Comparison of ENCODE assay signal across 8 cellular contexts in genomic region chr6:89353118-89353556, GRCh38. TPM values are rescaled to one million over a fixed set of nuclear protein-coding genes. Genes with fewer than 3 reads are reported as not detected.
A peak's percentile ranks its signal among the peaks of the same experiment; 100 is the strongest.
DNase-seq lines count a peak whose midpoint lies in the region; ATAC-seq, FAIRE-seq and TF ChIP-seq lines count a peak whose summit lies in the region.

No MANE protein-coding gene starts in this region.

- H3K27ac Mint-ChIP-seq in central memory CD8-positive, alpha-beta T cell (ENCODE audit: low read depth): peak overlapping the region; percentile 69

- no peak for TF ChIP-seq EP300 in A549 (IDR thresholded peaks at IDR 0.05)

- no peaks in the 10 kb centered on the region for H3K9me3 Mint-ChIP-seq in central memory CD8-positive, alpha-beta T cell

- H3K9me3 ChIP-seq in A549: no peaks in the 10 kb centered on the region
- H3K9me3 ChIP-seq in KOPT-K1 (ENCODE audit: insufficient read depth, low read length, poor library complexity, severe bottlenecking): no peaks in the 10 kb centered on the region
- no peaks in the 10 kb centered on the region for H3K9me3 ChIP-seq in mesodermal cell (ENCODE audit: control insufficient read depth, low read length)

- CTCF ChIA-PET in A549 (lab: Yijun Ruan, JAX): interaction anchor here (1.1 kb wide), 1 partner anchor 19 kb away, joined by 3 read pairs; no protein-coding TSS in a partner anchor

- POLR2A ChIA-PET in A549 (lab: Yijun Ruan, JAX): interaction anchor here (0.8 to 1.8 kb wide), 6 partner anchors 11 to 476 kb away, joined by 3 to 13 read pairs (median 4); partner anchors contain the start of genes CASP8AP2 and PM20D2

- H3K36me3 Mint-ChIP-seq in central memory CD8-positive, alpha-beta T cell (ENCODE audit: insufficient read depth): peaks cover 8% of the 10 kb centered on the region

- peak overlapping the region; percentile 99 for H3K4me3 Mint-ChIP-seq in central memory CD8-positive, alpha-beta T cell

- no peak for TF ChIP-seq RAD21 in A549 (conservative IDR thresholded peaks at IDR 0.05 in 1 of 2, IDR thresholded peaks at IDR 0.05 in 1 of 2)

- H3K4me1 Mint-ChIP-seq in central memory CD8-positive, alpha-beta T cell: peaks cover 54% of the 10 kb centered on the region

- no peak for TF ChIP-seq POLR2A in A549 (IDR thresholded peaks at IDR 0.05; ENCODE audit: low read length)

- peak overlapping the region; percentile 73 for H3K4me2 ChIP-seq in A549

- H3K27me3 Mint-ChIP-seq in central memory CD8-positive, alpha-beta T cell: no peaks in the 10 kb centered on the region

- no peak for FAIRE-seq in A549 (lab: Jason Lieb, UNC)

- H3K27ac ChIP-seq in A549 (peak overlapping the region; percentile 94 to 98), KOPT-K1 (ENCODE audit: low read depth, low read length, poor library complexity, severe bottlenecking) (peak overlapping the region; percentile 86), mesodermal cell (ENCODE audit: low read depth, low read length, severe bottlenecking) (peak overlapping the region; percentile 99)

- H3K36me3 ChIP-seq in KOPT-K1 (ENCODE audit: insufficient read depth, low read length) (no peaks in the 10 kb centered on the region), mesodermal cell (ENCODE audit: control insufficient read depth, insufficient read depth, low read length) (peaks cover 8% of the 10 kb centered on the region)

- H3K4me1 ChIP-seq in A549 (peaks cover 9% of the 10 kb centered on the region; the same call in 1 of the 3 replicates), mesodermal cell (ENCODE audit: control insufficient read depth, insufficient read depth, low read length, poor library complexity, severe bottlenecking) (peaks cover 25% of the 10 kb centered on the region)

- DNase-seq in A549 (ENCODE audit: low read depth in 1 of 2, low spot score in 1 of 2) (peak in 1 of 2 experiments; percentile 6), NCI-H774 (lab: John Stamatoyannopoulos, UW) (no peak), HK-2 (ENCODE audit: unreplicated experiment) (no peak)
- DNase-seq in central memory CD8-positive, alpha-beta T cell (ENCODE audit: low spot score in 2 of 2): no peak

- ATAC-seq in A549: no peak
- ATAC-seq in central memory CD8-positive, alpha-beta T cell (replicated peaks; ENCODE audit: extremely low read depth, poor library complexity, severe bottlenecking): no peak
- no peak for ATAC-seq in GM18502 (IDR thresholded peaks at IDR 0.05; ENCODE audit: poor library complexity, unreplicated experiment)
- ATAC-seq in HG02852 (IDR thresholded peaks at IDR 0.05; ENCODE audit: unreplicated experiment): no peak

- H3K4me3 ChIP-seq in A549 (peak overlapping the region; percentile 72), mesodermal cell (ENCODE audit: extremely low read depth, insufficient read depth, low read length, poor library complexity, severe bottlenecking) (peak overlapping the region; percentile 81)

- no peak for TF ChIP-seq CTCF in A549 (IDR thresholded peaks at IDR 0.05)

- WGBS in A549 (ENCODE audit: missing lambda C conversion rate): 85% methylated on average over 19 of the region's 27 CpGs
- WGBS in mesodermal cell (ENCODE audit: insufficient coverage in 2 of 2), 2 experiments: 55 to 73% methylated on average over 19 to 26 of the region's 27 CpGs

TF ChIP-seq in A549, 52 proteins besides CTCF, POLR2A, EP300 and RAD21 (continues in another document):
- no peak for TF ChIP-seq RNF2 (IDR thresholded peaks at IDR 0.05; ENCODE audit: borderline replicate concordance, low read depth)
- no peak for TF ChIP-seq REST (IDR thresholded peaks at IDR 0.05)
- no peak for TF ChIP-seq JUN (IDR thresholded peaks at IDR 0.05)
- TF ChIP-seq, protein P1, sequence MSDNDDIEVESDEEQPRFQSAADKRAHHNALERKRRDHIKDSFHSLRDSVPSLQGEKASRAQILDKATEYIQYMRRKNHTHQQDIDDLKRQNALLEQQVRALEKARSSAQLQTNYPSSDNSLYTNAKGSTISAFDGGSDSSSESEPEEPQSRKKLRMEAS (IDR thresholded peaks at IDR 0.05): no peak
- TF ChIP-seq HEYL (CRISPR knock-in tag; IDR thresholded peaks at IDR 0.05): no peak
- no peak for TF ChIP-seq RFX5 (IDR thresholded peaks at IDR 0.05)
- no peak for TF ChIP-seq ATOH8 (CRISPR knock-in tag; IDR thresholded peaks at IDR 0.05; ENCODE audit: low read depth)
- no peak for TF ChIP-seq NR3C1 (IDR thresholded peaks at IDR 0.05)
- TF ChIP-seq E2F6 (IDR thresholded peaks at IDR 0.05; ENCODE audit: borderline replicate concordance, low read depth): no peak
- TF ChIP-seq HOXB13 (CRISPR knock-in tag; IDR thresholded peaks at IDR 0.05; ENCODE audit: low read depth): no peak
- TF ChIP-seq, protein P2, sequence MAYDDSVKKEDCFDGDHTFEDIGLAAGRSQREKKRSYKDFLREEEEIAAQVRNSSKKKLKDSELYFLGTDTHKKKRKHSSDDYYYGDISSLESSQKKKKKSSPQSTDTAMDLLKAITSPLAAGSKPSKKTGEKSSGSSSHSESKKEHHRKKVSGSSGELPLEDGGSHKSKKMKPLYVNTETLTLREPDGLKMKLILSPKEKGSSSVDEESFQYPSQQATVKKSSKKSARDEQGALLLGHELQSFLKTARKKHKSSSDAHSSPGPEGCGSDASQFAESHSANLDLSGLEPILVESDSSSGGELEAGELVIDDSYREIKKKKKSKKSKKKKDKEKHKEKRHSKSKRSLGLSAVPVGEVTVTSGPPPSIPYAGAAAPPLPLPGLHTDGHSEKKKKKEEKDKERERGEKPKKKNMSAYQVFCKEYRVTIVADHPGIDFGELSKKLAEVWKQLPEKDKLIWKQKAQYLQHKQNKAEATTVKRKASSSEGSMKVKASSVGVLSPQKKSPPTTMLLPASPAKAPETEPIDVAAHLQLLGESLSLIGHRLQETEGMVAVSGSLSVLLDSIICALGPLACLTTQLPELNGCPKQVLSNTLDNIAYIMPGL (CRISPR knock-in tag; IDR thresholded peaks at IDR 0.05; ENCODE audit: borderline replicate concordance): no peak
- no peak for TF ChIP-seq JUNB (IDR thresholded peaks at IDR 0.05)

RNA-seq across cellular contexts. Expression of gene UBE2J1, which starts 0.6 kb away (rescaled TPM):
- polyA plus RNA-seq in A549 (2011; rRNA removed) (26.6 and 32.7 TPM in 2 replicates), A549 (2017; fragmentation: RNase III; extraction: RNeasy Plus Mini Kit Qiagen cat#74134 plus additional on column Dnase treatment) (12.6 to 13.3 TPM (median 12.7 TPM) in 3 replicates)
- polyA plus RNA-seq in A549 (2012; cell fraction: cytosol; rRNA removed): 6.4 and 7.9 TPM in 2 replicates
- 2.2 and 3.7 TPM in 2 replicates for polyA plus RNA-seq in A549 (2012; cell fraction: nucleus; rRNA removed)
- 12.3 and 13.3 TPM in 2 replicates for polyA minus RNA-seq in A549 (2011; rRNA and poly(A)+ RNA removed)
- 63.4 TPM for polyA plus RNA-seq in mesodermal cell (2013, experiment 1 of 2)
- polyA plus RNA-seq in mesodermal cell (2013, experiment 2 of 2): 69.1 TPM

RNA-seq across cellular contexts. Expression of gene GABRR2, which starts 38.0 kb away (rescaled TPM):
- polyA plus RNA-seq in A549 (2011; rRNA removed): 0.09 and 0.12 TPM in 2 replicates
- polyA plus RNA-seq in A549 (2012; cell fraction: cytosol; rRNA removed): 0.04 and 0.07 TPM in 2 replicates
- polyA plus RNA-seq in A549 (2012; cell fraction: nucleus; rRNA removed): 0.21 and 0.23 TPM in 2 replicates
- polyA plus RNA-seq in A549 (2017; fragmentation: RNase III; extraction: RNeasy Plus Mini Kit Qiagen cat#74134 plus additional on column Dnase treatment): 0.05 to 0.21 TPM (median 0.08 TPM) in 3 replicates
- polyA minus RNA-seq in A549 (2011; rRNA and poly(A)+ RNA removed): not detected in 2 replicates
- 1.00 TPM for polyA plus RNA-seq in mesodermal cell (2013, experiment 1 of 2)
- polyA plus RNA-seq in mesodermal cell (2013, experiment 2 of 2): 0.56 TPM

RNA-seq across cellular contexts. Expression of gene RRAGD, which starts 58.9 kb away (rescaled TPM):
- 0.72 and 1.2 TPM in 2 replicates for polyA plus RNA-seq in A549 (2011; rRNA removed)
- polyA plus RNA-seq in A549 (2012; cell fraction: cytosol; rRNA removed): 0.15 and 0.29 TPM in 2 replicates
- 0.07 and 0.13 TPM in 2 replicates for polyA plus RNA-seq in A549 (2012; cell fraction: nucleus; rRNA removed)
- 0.58 to 1.2 TPM (median 0.79 TPM) in 3 replicates for polyA plus RNA-seq in A549 (2017; fragmentation: RNase III; extraction: RNeasy Plus Mini Kit Qiagen cat#74134 plus additional on column Dnase treatment)
- 0.58 and 0.66 TPM in 2 replicates for polyA minus RNA-seq in A549 (2011; rRNA and poly(A)+ RNA removed)
- 4.5 TPM for polyA plus RNA-seq in mesodermal cell (2013, experiment 1 of 2)
- polyA plus RNA-seq in mesodermal cell (2013, experiment 2 of 2): 4.6 TPM
